In genomic region chr14:68910540-68910939, GRCh38 we compare ENCODE assay signal across 17 cellular contexts.
DNase-seq lines count a peak whose midpoint lies in the region; ATAC-seq and TF ChIP-seq lines count a peak whose summit lies in the region.
"Had no signal": no experiment of that assay in that cellular context is flagged by ENCODE, and none has a peak within 500 bp of the region (broad histone marks: within the 10 kb centered on the region; RNA-seq: fewer than 3 reads in every experiment).

No MANE protein-coding gene starts in this region.

- peaks cover 11% of the 10 kb centered on the region for H3K4me1 Mint-ChIP-seq in activated CD8-positive, alpha-beta memory T cell treated with anti-CD3 and anti-CD28 coated beads, Interleukin-2, amount 10 ng/mL, durations not matched to agents 7 days and 5 days
- peaks cover 27% of the 10 kb centered on the region for H3K4me1 Mint-ChIP-seq in stimulated activated memory B cell treated with anti-CD40 and anti-IgM and Interleukin-4, amounts not matched to agents 10 μg/mL and 1 μg/mL and 100 μg/mL, for 72 hours

- no peak overlapping the region for H3K4me3 Mint-ChIP-seq in activated CD8-positive, alpha-beta memory T cell treated with anti-CD3 and anti-CD28 coated beads, Interleukin-2, amount 10 ng/mL, durations not matched to agents 7 days and 5 days
- H3K4me3 Mint-ChIP-seq in stimulated activated memory B cell treated with anti-CD40 and anti-IgM and Interleukin-4, amounts not matched to agents 10 μg/mL and 1 μg/mL and 100 μg/mL, for 72 hours = peak overlapping the region; percentile 55
- H3K4me3 Mint-ChIP-seq: central memory CD8-positive, alpha-beta T cell had no signal

- H3K36me3 ChIP-seq in esophagus squamous epithelium = peaks cover 0 to 62% (median 0%) of the 10 kb centered on the region in 3 donors
- H3K36me3 ChIP-seq: prostate gland had no signal

- no peak for TF ChIP-seq POLR2A in esophagus squamous epithelium (IDR thresholded peaks at IDR 0.05)

- DNase-seq in activated T-cell treated with anti-CD3 and anti-CD28 coated beads for 24 hours (ENCODE audit: low read depth) = peak; percentile 17
- no peak for DNase-seq in activated T-cell treated with anti-CD3 and anti-CD28 coated beads for 4 hours
- DNase-seq in activated CD8-positive, alpha-beta memory T cell treated with anti-CD3 and anti-CD28 coated beads, Interleukin-2, amount 10 ng/mL, durations not matched to agents 7 days and 5 days = peak; percentile 42
- no peak for DNase-seq in esophagus squamous epithelium (lab: John Stamatoyannopoulos, UW)
- no peak for DNase-seq in NCI-H2171 treated with DMSO at 0.1 percent for 48 hours (lab: John Stamatoyannopoulos, UW)
- DNase-seq in NCI-H446 treated with DMSO at 0.1 percent for 48 hours (lab: John Stamatoyannopoulos, UW) = no peak
- DNase-seq: DMS79, KBM-7, midbrain, NCI-H187 treated with DMSO at 0.1 percent for 48 hours, T-helper 1 cell had no signal

- CTCF ChIA-PET in activated CD8-positive, alpha-beta memory T cell treated with anti-CD3 and anti-CD28 coated beads, Interleukin-2, amount 10 ng/mL, durations not matched to agents 7 days and 5 days (lab: Charles Lee) = interaction anchor here (1.0 to 6.8 kb wide), 26 partner anchors 11 to 1027 kb away, joined by 3 to 43 read pairs (median 6); no protein-coding TSS in a partner anchor

- H3K27ac Mint-ChIP-seq in activated CD8-positive, alpha-beta memory T cell treated with anti-CD3 and anti-CD28 coated beads, Interleukin-2, amount 10 ng/mL, durations not matched to agents 7 days and 5 days = no peak overlapping the region
- no peak overlapping the region for H3K27ac Mint-ChIP-seq in stimulated activated memory B cell treated with anti-CD40 and anti-IgM and Interleukin-4, amounts not matched to agents 10 μg/mL and 1 μg/mL and 100 μg/mL, for 72 hours

- H3K9me3 Mint-ChIP-seq in activated CD8-positive, alpha-beta memory T cell treated with anti-CD3 and anti-CD28 coated beads, Interleukin-2, amount 10 ng/mL, durations not matched to agents 7 days and 5 days (ENCODE audit: low read depth) = no peaks in the 10 kb centered on the region
- H3K9me3 Mint-ChIP-seq in stimulated activated memory B cell treated with anti-CD40 and anti-IgM and Interleukin-4, amounts not matched to agents 10 μg/mL and 1 μg/mL and 100 μg/mL, for 72 hours = peaks cover 5% of the 10 kb centered on the region
- H3K9me3 Mint-ChIP-seq: central memory CD8-positive, alpha-beta T cell had no signal

- H3K27me3 Mint-ChIP-seq in activated CD8-positive, alpha-beta memory T cell treated with anti-CD3 and anti-CD28 coated beads, Interleukin-2, amount 10 ng/mL, durations not matched to agents 7 days and 5 days = peaks cover 3% of the 10 kb centered on the region
- peaks cover 68% of the 10 kb centered on the region for H3K27me3 Mint-ChIP-seq in stimulated activated memory B cell treated with anti-CD40 and anti-IgM and Interleukin-4, amounts not matched to agents 10 μg/mL and 1 μg/mL and 100 μg/mL, for 72 hours
- H3K27me3 Mint-ChIP-seq: central memory CD8-positive, alpha-beta T cell had no signal

- peak; percentile 32 for ATAC-seq in activated CD8-positive, alpha-beta memory T cell treated with anti-CD3 and anti-CD28 coated beads, Interleukin-2, amount 10 ng/mL, durations not matched to agents 7 days and 5 days
- no peak for ATAC-seq in stimulated activated memory B cell treated with anti-CD40 and anti-IgM and Interleukin-4, amounts not matched to agents 10 μg/mL and 1 μg/mL and 100 μg/mL, for 72 hours
- no peak for ATAC-seq in HG02884 (IDR thresholded peaks at IDR 0.05; ENCODE audit: unreplicated experiment)
- ATAC-seq: HCT116 had no signal

- H3K4me3 ChIP-seq in esophagus squamous epithelium = no peak overlapping the region
- H3K4me3 ChIP-seq: prostate gland, vagina had no signal

- TF ChIP-seq CTCF in esophagus squamous epithelium (IDR thresholded peaks at IDR 0.05) = no peak

- H3K9me3 ChIP-seq in esophagus squamous epithelium = no peaks in the 10 kb centered on the region
- H3K9me3 ChIP-seq: prostate gland, vagina had no signal

- H3K27ac ChIP-seq in esophagus squamous epithelium = peak overlapping the region in 3 of 4 donors; percentile 54 to 69 (median 57)
- H3K27ac ChIP-seq: vagina had no signal

- H3K4me1 ChIP-seq in esophagus squamous epithelium = peaks cover 0 to 19% (median 4%) of the 10 kb centered on the region in 3 donors
- H3K4me1 ChIP-seq: prostate gland, vagina had no signal

- intact Hi-C loops in esophagus squamous epithelium (cut with DNase I) = loop anchor here (5.0 kb wide), 1 partner anchor 182 kb away; no protein-coding TSS in a partner anchor

- 53% methylated on average over 9 of the region's 9 CpGs for WGBS in esophagus squamous epithelium, 2 donors

- no peaks in the 10 kb centered on the region for H3K36me3 Mint-ChIP-seq in activated CD8-positive, alpha-beta memory T cell treated with anti-CD3 and anti-CD28 coated beads, Interleukin-2, amount 10 ng/mL, durations not matched to agents 7 days and 5 days
- H3K36me3 Mint-ChIP-seq in stimulated activated memory B cell treated with anti-CD40 and anti-IgM and Interleukin-4, amounts not matched to agents 10 μg/mL and 1 μg/mL and 100 μg/mL, for 72 hours = no peaks in the 10 kb centered on the region

- H3K27me3 ChIP-seq in esophagus squamous epithelium = no peaks in the 10 kb centered on the region
- H3K27me3 ChIP-seq: vagina had no signal

Comparison
In these comparisons a context has a peak if more than half of its experiments do, and no peak if none do; other contexts are left out.
1. DNase-seq: peak in activated T-cell treated with anti-CD3 and anti-CD28 coated beads for 24 hours (single experiment) and activated CD8-positive, alpha-beta memory T cell treated with anti-CD3 and anti-CD28 coated beads, Interleukin-2, amount 10 ng/mL, durations not matched to agents 7 days and 5 days (single experiment); none in activated T-cell treated with anti-CD3 and anti-CD28 coated beads for 4 hours (single experiment), esophagus squamous epithelium (single experiment), NCI-H2171 treated with DMSO at 0.1 percent for 48 hours (single experiment) and NCI-H446 treated with DMSO at 0.1 percent for 48 hours (single experiment).